In the genomic region with DNA sequence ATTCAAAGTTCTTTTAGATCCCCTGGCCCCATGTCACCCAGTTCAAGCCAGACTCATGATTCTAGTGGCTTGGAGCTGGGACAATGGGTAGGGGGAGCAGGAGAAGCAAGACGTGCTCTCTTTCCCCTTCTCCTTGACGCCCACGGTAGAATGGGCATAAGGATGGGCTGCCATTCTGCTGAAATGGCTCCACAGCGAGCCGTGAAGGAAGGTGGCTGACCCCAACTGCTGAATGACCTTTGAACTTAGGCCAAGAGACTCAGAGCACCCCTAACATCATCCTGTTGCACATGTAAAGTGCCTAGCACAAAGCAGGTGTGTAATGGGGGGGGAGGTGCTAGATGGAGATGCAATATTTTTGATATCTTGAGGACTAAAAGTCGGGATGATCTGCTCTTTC, we compare ENCODE assay signal across 28 cellular contexts.
"Had no signal": no experiment of that assay in that cellular context is flagged by ENCODE, and none has a peak within 500 bp of the region (broad histone marks: within the 10 kb centered on the region; RNA-seq: fewer than 3 reads in every experiment).

No MANE protein-coding gene starts in this region.

- H3K4me3 ChIP-seq: adrenal gland, breast epithelium, SK-N-MC had no signal

- DNase-seq: activated B cell treated with CpG ODN at 0.5 μM for 24 hours; activated CD4-positive, alpha-beta T cell treated with anti-CD3 and anti-CD28 coated beads for 1 hour; activated CD4-positive, alpha-beta T cell treated with anti-CD3 and anti-CD28 coated beads, Interleukin-2, amount 10 ng/mL, durations not matched to agents 24 days and 14 days; activated CD4-positive, alpha-beta T cell treated with anti-CD3 and anti-CD28 coated beads, Interleukin-2, amount 50 U/mL, for 48 hours; activated CD8-positive, alpha-beta memory T cell treated with anti-CD3 and anti-CD28 coated beads, Interleukin-2, amount 10 ng/mL, durations not matched to agents 7 days and 5 days; activated gamma-delta T cell treated with Interleukin-2 at 50 U/mL for 16 hours; activated naive CD4-positive, alpha-beta T cell treated with anti-CD3 and anti-CD28 coated beads, Interleukin-2, amount 50 U/mL, for 16 hours; activated naive CD8-positive, alpha-beta T cell treated with anti-CD3 and anti-CD28 coated beads, Interleukin-2, amount 10 ng/mL, durations not matched to agents 7 days and 5 days; activated T-cell treated with anti-CD3 and anti-CD28 coated beads, Interleukin-2, amount 50 U/mL, for 4 hours; adrenal gland; anterior cingulate cortex; caudate nucleus; Kasumi-1; KBM-7; NCI-H1092 treated with DMSO at 0.1 percent for 48 hours; NCI-H1417 treated with DMSO at 0.1 percent for 48 hours; NCI-H1694; NCI-H2029; NCI-H510A treated with DMSO at 0.1 percent for 48 hours; NCI-H69; PC-3; T-cell; T-helper 2 cell; T1000 had no signal

- H3K4me1 Mint-ChIP-seq: activated naive CD8-positive, alpha-beta T cell treated with anti-CD3 and anti-CD28 coated beads, Interleukin-2, amount 10 ng/mL, durations not matched to agents 7 days and 5 days had no signal

- ATAC-seq: activated CD8-positive, alpha-beta memory T cell treated with anti-CD3 and anti-CD28 coated beads, Interleukin-2, amount 10 ng/mL, durations not matched to agents 7 days and 5 days; activated T-cell treated with anti-CD3 and anti-CD28 coated beads, Interleukin-2, amount 50 U/mL, for 4 hours; PC-3; Right ventricle myocardium inferior; T-cell had no signal

- H3K27ac Mint-ChIP-seq: activated CD4-positive, alpha-beta T cell treated with anti-CD3 and anti-CD28 coated beads, Interleukin-2, amount 10 ng/mL, durations not matched to agents 24 days and 14 days; activated CD8-positive, alpha-beta memory T cell treated with anti-CD3 and anti-CD28 coated beads, Interleukin-2, amount 10 ng/mL, durations not matched to agents 7 days and 5 days; activated naive CD8-positive, alpha-beta T cell treated with anti-CD3 and anti-CD28 coated beads, Interleukin-2, amount 10 ng/mL, durations not matched to agents 7 days and 5 days; T-cell had no signal

- H3K4me1 ChIP-seq: adrenal gland, breast epithelium had no signal

- H3K36me3 ChIP-seq: adrenal gland, breast epithelium had no signal

- H3K9me3 ChIP-seq: adrenal gland, breast epithelium had no signal

- H3K27me3 Mint-ChIP-seq: activated B cell treated with CpG ODN at 0.5 μM for 24 hours; activated CD4-positive, alpha-beta T cell treated with anti-CD3 and anti-CD28 coated beads, Interleukin-2, amount 10 ng/mL, durations not matched to agents 24 days and 14 days; activated CD8-positive, alpha-beta memory T cell treated with anti-CD3 and anti-CD28 coated beads, Interleukin-2, amount 10 ng/mL, durations not matched to agents 7 days and 5 days had no signal

- H3K36me3 Mint-ChIP-seq: activated CD8-positive, alpha-beta memory T cell treated with anti-CD3 and anti-CD28 coated beads, Interleukin-2, amount 10 ng/mL, durations not matched to agents 7 days and 5 days; activated naive CD8-positive, alpha-beta T cell treated with anti-CD3 and anti-CD28 coated beads, Interleukin-2, amount 10 ng/mL, durations not matched to agents 7 days and 5 days; T-cell had no signal

- H3K9me3 Mint-ChIP-seq: activated B cell treated with CpG ODN at 0.5 μM for 24 hours; activated CD4-positive, alpha-beta T cell treated with anti-CD3 and anti-CD28 coated beads, Interleukin-2, amount 10 ng/mL, durations not matched to agents 24 days and 14 days; activated naive CD8-positive, alpha-beta T cell treated with anti-CD3 and anti-CD28 coated beads, Interleukin-2, amount 10 ng/mL, durations not matched to agents 7 days and 5 days; activated T-cell treated with anti-CD3 and anti-CD28 coated beads, Interleukin-2, amount 50 U/mL, for 4 hours; activated T-helper 2 cell treated with anti-CD3 and anti-CD28 coated beads, Interferon-gamma antibody, Interleukin-2, Interleukin-4, amounts not matched to agents 10 μg/mL and 5 μg/mL and 100 μg/mL, durations not matched to agents 14 hours and 24 hours and 36 hours; T-cell had no signal

- H3K4me3 Mint-ChIP-seq: activated B cell treated with CpG ODN at 0.5 μM for 24 hours; activated CD4-positive, alpha-beta T cell treated with anti-CD3 and anti-CD28 coated beads, Interleukin-2, amount 10 ng/mL, durations not matched to agents 24 days and 14 days; activated CD8-positive, alpha-beta memory T cell treated with anti-CD3 and anti-CD28 coated beads, Interleukin-2, amount 10 ng/mL, durations not matched to agents 7 days and 5 days; activated naive CD8-positive, alpha-beta T cell treated with anti-CD3 and anti-CD28 coated beads, Interleukin-2, amount 10 ng/mL, durations not matched to agents 7 days and 5 days; activated T-cell treated with anti-CD3 and anti-CD28 coated beads, Interleukin-2, amount 50 U/mL, for 4 hours; T-cell had no signal

- H3K27me3 ChIP-seq: adrenal gland, breast epithelium had no signal

- H3K27ac ChIP-seq: adrenal gland, breast epithelium, SK-N-MC had no signal
